In genomic region chr11:47267858-47268257, GRCh38 we compare ENCODE assay signal across 12 cellular contexts. TPM values are rescaled to one million over a fixed set of nuclear protein-coding genes. Genes with fewer than 3 reads are reported as not detected.
A peak's percentile ranks its signal among the peaks of the same experiment; 100 is the strongest.
DNase-seq lines count a peak whose midpoint lies in the region; ATAC-seq and TF ChIP-seq lines count a peak whose summit lies in the region.
"Had no signal": no experiment of that assay in that cellular context is flagged by ENCODE, and none has a peak within 500 bp of the region (broad histone marks: within the 10 kb centered on the region; RNA-seq: fewer than 3 reads in every experiment).

No MANE protein-coding gene starts in this region.

- TF ChIP-seq CTCF in IMR-90 (conservative IDR thresholded peaks at IDR 0.05; ENCODE audit: low read depth, low read length) = no peak
- no peak for TF ChIP-seq CTCF in body of pancreas (IDR thresholded peaks at IDR 0.05)
- TF ChIP-seq CTCF in nephron progenitor cell (IDR thresholded peaks at IDR 0.05) = no peak
- TF ChIP-seq CTCF in GM10248 (IDR thresholded peaks at IDR 0.05; ENCODE audit: control extremely low read depth, extremely low read depth, low read depth, missing control alignments) = no peak

- no peak for TF ChIP-seq POLR2A in IMR-90 (IDR thresholded peaks at IDR 0.05; ENCODE audit: low read depth, low read length)
- TF ChIP-seq POLR2A in body of pancreas (IDR thresholded peaks at IDR 0.05) = no peak

- peak overlapping the region; percentile 82 for H2AK5ac ChIP-seq in IMR-90 (ENCODE audit: low read depth, low read length)

- H3K18ac ChIP-seq in IMR-90 (ENCODE audit: low read depth, low read length) = no peak overlapping the region

- H2BK20ac ChIP-seq in IMR-90 (ENCODE audit: low read depth, low read length) = peak overlapping the region; percentile 91; the same call in 1 of the 2 replicates

- H2BK120ac ChIP-seq in IMR-90 (ENCODE audit: low read depth, low read length) = peak overlapping the region; percentile 89

- no peak overlapping the region for H3K56ac ChIP-seq in IMR-90 (ENCODE audit: extremely low read depth, insufficient read depth, low read length)

- H3K27ac ChIP-seq in BLaER1 = peak overlapping the region; percentile 97
- peak overlapping the region; percentile 98; the same call in 1 of the 2 replicates for H3K27ac ChIP-seq in IMR-90 (ENCODE audit: insufficient read depth, low read length)
- peak overlapping the region in 3 of 4 donors; percentile 88 to 98 (median 93) for H3K27ac ChIP-seq in body of pancreas

- POLR2A ChIA-PET in IMR-90 (lab: Charles Lee; ENCODE audit: unreplicated experiment) (no interaction called here), GM10248 (lab: Yijun Ruan, JAX) (no interaction called here)

- intact Hi-C loops in IMR-90 (cut with micrococcal nuclease) (no loop called here), body of pancreas (cut with DNase I) (no loop called here)

- no peaks in the 10 kb centered on the region for H3K27me3 ChIP-seq in BLaER1
- no peaks in the 10 kb centered on the region for H3K27me3 ChIP-seq in IMR-90 (ENCODE audit: control insufficient read depth, insufficient read depth, low read length)
- no peaks in the 10 kb centered on the region for H3K27me3 ChIP-seq in body of pancreas
- H3K27me3 ChIP-seq: gastroesophageal sphincter, MG63 had no signal

- in situ Hi-C loops in IMR-90 (cut with MboI; ENCODE audit: low sequenced_read_pairs) = no loop called here

- peaks cover 29% of the 10 kb centered on the region for H3K9me1 ChIP-seq in IMR-90 (ENCODE audit: insufficient read depth, low read length)

- H3K27me3 Mint-ChIP-seq in nephron progenitor cell (ENCODE audit: low read depth, poor library complexity) = no peaks in the 10 kb centered on the region

- H4K8ac ChIP-seq in IMR-90 (ENCODE audit: low read depth in 2 of 2, low read length in 2 of 2) = peak overlapping the region; percentile 96; a peak in 3 of 4 replicates

- CTCF ChIA-PET in IMR-90 (lab: Yijun Ruan, JAX) (interaction anchor here (1.0 kb wide), 1 partner anchor 9 kb away, joined by 3 read pairs; no protein-coding TSS in a partner anchor), GM10248 (lab: Yijun Ruan, JAX) (interaction anchor here (3.0 to 3.1 kb wide), 2 partner anchors 9 to 19 kb away, joined by 13 to 21 read pairs; partner anchors contain the start of genes ACP2 and NR1H3)

- H2BK15ac ChIP-seq in IMR-90 (ENCODE audit: low read depth, low read length) = peak overlapping the region; percentile 58; the same call in 2 of the 3 replicates

- H2AK9ac ChIP-seq in IMR-90 (replicated peaks; ENCODE audit: low read depth, low read length, poor library complexity) = peak overlapping the region; percentile 75

- peaks cover 59% of the 10 kb centered on the region for H3K4me1 Mint-ChIP-seq in nephron progenitor cell

- peak overlapping the region; percentile 94 for H4K91ac ChIP-seq in IMR-90 (ENCODE audit: insufficient read depth, low read depth, low read length)

- peak overlapping the region; percentile 82 for H3K4me3 Mint-ChIP-seq in nephron progenitor cell

- H2AFZ ChIP-seq in IMR-90 (replicated peaks; ENCODE audit: low read length, poor library complexity) = peak overlapping the region; percentile 92

- DNase-seq in IMR-90 (no peak), body of pancreas (no peak), nephron progenitor cell (no peak), iPS-NIHi7 (ENCODE audit: extremely low spot score) (no peak), COLO829 (ENCODE audit: low spot score) (no peak), GM10248 (ENCODE audit: extremely low spot score) (no peak)
- DNase-seq in activated effector memory CD4-positive, alpha-beta T cell treated with anti-CD3 and anti-CD28 coated beads, Interleukin-2, amount 50 U/mL, for 16 hours = no peak
- DNase-seq: HCEC 1CT, MG63, NCI-H748 treated with DMSO at 0.1 percent for 48 hours had no signal

- H3K79me1 ChIP-seq in IMR-90 (ENCODE audit: low read depth in 1 of 2, low read length in 2 of 2) = peaks cover 19 to 39% of the 10 kb centered on the region in 2 experiments

- H3K23ac ChIP-seq in IMR-90 (ENCODE audit: low read depth, low read length) = peak overlapping the region; percentile 94; the same call in 1 of the 2 replicates

- H2BK5ac ChIP-seq in IMR-90 (ENCODE audit: low read depth, low read length, poor library complexity, severe bottlenecking) = peak overlapping the region; percentile 93

- H3K14ac ChIP-seq in IMR-90 (replicated peaks; ENCODE audit: low read depth, low read length) = peak overlapping the region; percentile 97

- no CpG with 5 or more reads among the region's 4 CpGs for WGBS in IMR-90 (ENCODE audit: extremely low coverage in 2 of 2, insufficient read length in 1 of 2), 2 experiments
- 64 to 71% methylated on average over 4 of the region's 4 CpGs for WGBS in body of pancreas, 2 donors

- H3K9me3 ChIP-seq in BLaER1 (no peaks in the 10 kb centered on the region), IMR-90 (ENCODE audit: control insufficient read depth, insufficient read depth, low read length) (no peaks in the 10 kb centered on the region), body of pancreas (no peaks in the 10 kb centered on the region)
- H3K9me3 ChIP-seq: gastroesophageal sphincter, MG63 had no signal

- H3K4me3 ChIP-seq in BLaER1 = peak overlapping the region; percentile 76
- H3K4me3 ChIP-seq in IMR-90 (ENCODE audit: insufficient read depth, low read depth, low read length) = no peak overlapping the region
- no peak overlapping the region for H3K4me3 ChIP-seq in body of pancreas
- H3K4me3 ChIP-seq: MG63 had no signal

- H4K20me1 ChIP-seq in BLaER1 (peaks cover 25% of the 10 kb centered on the region), IMR-90 (ENCODE audit: insufficient read depth, low read length) (peaks cover 23% of the 10 kb centered on the region)

- peaks cover 11% of the 10 kb centered on the region for H3K36me3 Mint-ChIP-seq in nephron progenitor cell (ENCODE audit: low read depth)

- peak overlapping the region; percentile 90 for H3K9ac ChIP-seq in BLaER1
- no peak overlapping the region for H3K9ac ChIP-seq in IMR-90 (ENCODE audit: low read depth, low read length)

- H3K27ac Mint-ChIP-seq in nephron progenitor cell = peak overlapping the region; percentile 100

- H3K4me1 ChIP-seq in BLaER1 (peaks cover 69% of the 10 kb centered on the region), IMR-90 (ENCODE audit: control insufficient read depth, insufficient read depth, low read length) (peaks cover 23% of the 10 kb centered on the region), body of pancreas (peaks cover 35% of the 10 kb centered on the region)

- dilution Hi-C loops in IMR-90 (cut with HindIII; ENCODE audit: low sequenced_read_pairs, unreplicated experiment) = no loop called here

- H3K9me3 Mint-ChIP-seq in nephron progenitor cell = no peaks in the 10 kb centered on the region

- no peak for TF ChIP-seq RAD21 in IMR-90 (IDR thresholded peaks at IDR 0.05; ENCODE audit: low read length)

- BruUV-seq in IMR-90 (replicated peaks; lab: Mats Ljungman, UMichigan) = no TSS peak

- no peak for ATAC-seq in IMR-90 (ENCODE audit: low read depth)
- ATAC-seq in body of pancreas = no peak
- ATAC-seq: gastroesophageal sphincter had no signal

- H3K4ac ChIP-seq in IMR-90 (ENCODE audit: low read depth, low read length) = peak overlapping the region; percentile 96

- H3K4me2 ChIP-seq in BLaER1 (peak overlapping the region; percentile 93), IMR-90 (ENCODE audit: low read depth, low read length) (no peak overlapping the region)

- H3K36me3 ChIP-seq in BLaER1 (no peaks in the 10 kb centered on the region), IMR-90 (ENCODE audit: control insufficient read depth, insufficient read depth, low read length) (no peaks in the 10 kb centered on the region), body of pancreas (replicated peaks in 1 of 2; ENCODE audit: insufficient read depth in 1 of 2, low read depth in 2 of 2) (no peaks in the 10 kb centered on the region)
- H3K36me3 ChIP-seq: gastroesophageal sphincter, MG63 had no signal

- peak overlapping the region; percentile 97 for H4K5ac ChIP-seq in IMR-90 (ENCODE audit: low read depth, low read length)

TF ChIP-seq in IMR-90, 13 proteins besides CTCF, POLR2A, EP300 and RAD21:
- TF ChIP-seq FOS (IDR thresholded peaks at IDR 0.05; ENCODE audit: low read depth, low read length) (no peak), MAFK (IDR thresholded peaks at IDR 0.05; ENCODE audit: low read depth, low read length) (no peak), ELK1 (IDR thresholded peaks at IDR 0.05; ENCODE audit: borderline replicate concordance, low read depth, low read length) (no peak)

RNA-seq across cellular contexts. Expression of gene MADD, which starts 2.1 kb away (rescaled TPM):
- total RNA-seq in IMR-90 (2012; rRNA removed) (11.1 and 13.3 TPM in 2 replicates), body of pancreas (10 to 100 TPM; 22.8 to 41.2 TPM)
- 16.4 and 17.3 TPM in 2 replicates for polyA plus RNA-seq in IMR-90 (2012; rRNA removed)
- 11.8 and 13.6 TPM in 2 replicates for polyA plus RNA-seq in IMR-90 (2012; cell fraction: cytosol; rRNA removed)
- polyA plus RNA-seq in IMR-90 (2012; cell fraction: nucleus; rRNA removed; ENCODE audit: low replicate concordance) = 45.5 and 53.1 TPM in 2 replicates

RNA-seq across cellular contexts. Expression of gene NR1H3, which starts 10.1 kb away (rescaled TPM):
- 9.1 and 9.7 TPM in 2 replicates for total RNA-seq in IMR-90 (2012; rRNA removed)
- 13.6 and 19.0 TPM in 2 replicates for polyA plus RNA-seq in IMR-90 (2012; rRNA removed)
- polyA plus RNA-seq in IMR-90 (2012; cell fraction: cytosol; rRNA removed) = 9.7 and 15.4 TPM in 2 replicates
- 48.0 and 62.0 TPM in 2 replicates for polyA plus RNA-seq in IMR-90 (2012; cell fraction: nucleus; rRNA removed; ENCODE audit: low replicate concordance)
- total RNA-seq in body of pancreas = 10 to 100 TPM; 17.9 to 33.9 TPM

RNA-seq across cellular contexts. Expression of gene ACP2, which starts 19.2 kb away (rescaled TPM):
- total RNA-seq in IMR-90 (2012; rRNA removed) (10.3 and 17.7 TPM in 2 replicates), body of pancreas (10 to 100 TPM; 31.6 to 43.1 TPM)
- polyA plus RNA-seq in IMR-90 (2012; rRNA removed) = 23.6 and 24.8 TPM in 2 replicates
- 17.6 and 27.9 TPM in 2 replicates for polyA plus RNA-seq in IMR-90 (2012; cell fraction: cytosol; rRNA removed)
- polyA plus RNA-seq in IMR-90 (2012; cell fraction: nucleus; rRNA removed; ENCODE audit: low replicate concordance) = 44.8 and 66.4 TPM in 2 replicates

RNA-seq across cellular contexts. Expression of gene DDB2, which starts 53.1 kb away (rescaled TPM):
- total RNA-seq in IMR-90 (2012; rRNA removed) = 25.6 and 27.8 TPM in 2 replicates
- polyA plus RNA-seq in IMR-90 (2012; rRNA removed) = 33.5 and 33.6 TPM in 2 replicates
- polyA plus RNA-seq in IMR-90 (2012; cell fraction: cytosol; rRNA removed) = 24.1 and 24.5 TPM in 2 replicates
- 77.2 and 160 TPM in 2 replicates for polyA plus RNA-seq in IMR-90 (2012; cell fraction: nucleus; rRNA removed; ENCODE audit: low replicate concordance)
- 10 to 100 TPM; 10.9 to 33.2 TPM for total RNA-seq in body of pancreas
